In the genomic region with DNA sequence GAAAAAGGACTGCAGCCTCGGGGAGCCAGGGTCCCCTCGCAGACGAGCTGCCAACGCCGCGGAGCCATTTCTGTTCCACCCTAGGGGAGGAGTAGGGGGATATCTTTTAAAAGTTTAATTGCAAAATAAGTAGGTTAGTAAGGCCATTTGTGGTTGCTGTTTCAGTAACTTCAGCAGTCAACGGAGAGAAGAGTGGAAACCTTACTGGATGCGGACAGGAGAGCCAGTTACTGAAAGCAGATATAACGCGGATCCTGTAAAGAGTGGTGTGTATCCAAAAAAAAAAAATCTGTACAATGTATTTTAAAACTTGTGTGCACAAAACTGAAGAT, we compare ENCODE assay signal across 1 cellular context.
TF ChIP-seq lines count a peak whose summit lies in the region.

No MANE protein-coding gene starts in this region.

TF ChIP-seq in GM23338, 12 proteins besides CTCF, POLR2A, EP300 and RAD21 (continued from another document):
- TF ChIP-seq, protein P1, sequence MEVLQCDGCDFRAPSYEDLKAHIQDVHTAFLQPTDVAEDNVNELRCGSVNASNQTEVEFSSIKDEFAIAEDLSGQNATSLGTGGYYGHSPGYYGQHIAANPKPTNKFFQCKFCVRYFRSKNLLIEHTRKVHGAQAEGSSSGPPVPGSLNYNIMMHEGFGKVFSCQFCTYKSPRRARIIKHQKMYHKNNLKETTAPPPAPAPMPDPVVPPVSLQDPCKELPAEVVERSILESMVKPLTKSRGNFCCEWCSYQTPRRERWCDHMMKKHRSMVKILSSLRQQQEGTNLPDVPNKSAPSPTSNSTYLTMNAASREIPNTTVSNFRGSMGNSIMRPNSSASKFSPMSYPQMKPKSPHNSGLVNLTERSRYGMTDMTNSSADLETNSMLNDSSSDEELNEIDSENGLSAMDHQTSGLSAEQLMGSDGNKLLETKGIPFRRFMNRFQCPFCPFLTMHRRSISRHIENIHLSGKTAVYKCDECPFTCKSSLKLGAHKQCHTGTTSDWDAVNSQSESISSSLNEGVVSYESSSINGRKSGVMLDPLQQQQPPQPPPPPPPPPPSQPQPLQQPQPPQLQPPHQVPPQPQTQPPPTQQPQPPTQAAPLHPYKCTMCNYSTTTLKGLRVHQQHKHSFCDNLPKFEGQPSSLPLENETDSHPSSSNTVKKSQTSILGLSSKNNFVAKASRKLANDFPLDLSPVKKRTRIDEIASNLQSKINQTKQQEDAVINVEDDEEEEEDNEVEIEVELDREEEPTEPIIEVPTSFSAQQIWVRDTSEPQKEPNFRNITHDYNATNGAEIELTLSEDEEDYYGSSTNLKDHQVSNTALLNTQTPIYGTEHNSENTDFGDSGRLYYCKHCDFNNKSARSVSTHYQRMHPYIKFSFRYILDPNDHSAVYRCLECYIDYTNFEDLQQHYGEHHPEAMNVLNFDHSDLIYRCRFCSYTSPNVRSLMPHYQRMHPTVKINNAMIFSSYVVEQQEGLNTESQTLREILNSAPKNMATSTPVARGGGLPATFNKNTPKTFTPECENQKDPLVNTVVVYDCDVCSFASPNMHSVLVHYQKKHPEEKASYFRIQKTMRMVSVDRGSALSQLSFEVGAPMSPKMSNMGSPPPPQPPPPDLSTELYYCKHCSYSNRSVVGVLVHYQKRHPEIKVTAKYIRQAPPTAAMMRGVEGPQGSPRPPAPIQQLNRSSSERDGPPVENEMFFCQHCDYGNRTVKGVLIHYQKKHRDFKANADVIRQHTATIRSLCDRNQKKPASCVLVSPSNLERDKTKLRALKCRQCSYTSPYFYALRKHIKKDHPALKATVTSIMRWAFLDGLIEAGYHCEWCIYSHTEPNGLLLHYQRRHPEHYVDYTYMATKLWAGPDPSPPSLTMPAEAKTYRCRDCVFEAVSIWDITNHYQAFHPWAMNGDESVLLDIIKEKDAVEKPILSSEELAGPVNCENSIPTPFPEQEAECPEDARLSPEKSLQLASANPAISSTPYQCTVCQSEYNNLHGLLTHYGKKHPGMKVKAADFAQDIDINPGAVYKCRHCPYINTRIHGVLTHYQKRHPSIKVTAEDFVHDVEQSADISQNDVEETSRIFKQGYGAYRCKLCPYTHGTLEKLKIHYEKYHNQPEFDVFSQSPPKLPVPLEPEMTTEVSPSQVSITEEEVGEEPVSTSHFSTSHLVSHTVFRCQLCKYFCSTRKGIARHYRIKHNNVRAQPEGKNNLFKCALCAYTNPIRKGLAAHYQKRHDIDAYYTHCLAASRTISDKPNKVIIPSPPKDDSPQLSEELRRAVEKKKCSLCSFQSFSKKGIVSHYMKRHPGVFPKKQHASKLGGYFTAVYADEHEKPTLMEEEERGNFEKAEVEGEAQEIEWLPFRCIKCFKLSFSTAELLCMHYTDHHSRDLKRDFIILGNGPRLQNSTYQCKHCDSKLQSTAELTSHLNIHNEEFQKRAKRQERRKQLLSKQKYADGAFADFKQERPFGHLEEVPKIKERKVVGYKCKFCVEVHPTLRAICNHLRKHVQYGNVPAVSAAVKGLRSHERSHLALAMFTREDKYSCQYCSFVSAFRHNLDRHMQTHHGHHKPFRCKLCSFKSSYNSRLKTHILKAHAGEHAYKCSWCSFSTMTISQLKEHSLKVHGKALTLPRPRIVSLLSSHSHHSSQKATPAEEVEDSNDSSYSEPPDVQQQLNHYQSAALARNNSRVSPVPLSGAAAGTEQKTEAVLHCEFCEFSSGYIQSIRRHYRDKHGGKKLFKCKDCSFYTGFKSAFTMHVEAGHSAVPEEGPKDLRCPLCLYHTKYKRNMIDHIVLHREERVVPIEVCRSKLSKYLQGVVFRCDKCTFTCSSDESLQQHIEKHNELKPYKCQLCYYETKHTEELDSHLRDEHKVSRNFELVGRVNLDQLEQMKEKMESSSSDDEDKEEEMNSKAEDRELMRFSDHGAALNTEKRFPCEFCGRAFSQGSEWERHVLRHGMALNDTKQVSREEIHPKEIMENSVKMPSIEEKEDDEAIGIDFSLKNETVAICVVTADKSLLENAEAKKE (CRISPR knock-in tag; IDR thresholded peaks at IDR 0.05), result no peak
- TF ChIP-seq JUNB (IDR thresholded peaks at IDR 0.05; ENCODE audit: unreplicated experiment) (no peak), EZH2 (IDR thresholded peaks at IDR 0.05; ENCODE audit: low read depth, unreplicated experiment) (no peak), ZNF114 (CRISPR knock-in tag; IDR thresholded peaks at IDR 0.05) (no peak), EZH2phosphoT487 (IDR thresholded peaks at IDR 0.05; ENCODE audit: unreplicated experiment) (no peak), CREB1 (CRISPR knock-in tag; IDR thresholded peaks at IDR 0.05; ENCODE audit: low read depth) (no peak), ZNF331 (CRISPR knock-in tag; IDR thresholded peaks at IDR 0.05; ENCODE audit: low read depth) (no peak), POLR2AphosphoS5 (IDR thresholded peaks at IDR 0.05; ENCODE audit: low read depth) (no peak)
- TF ChIP-seq, protein P2, sequence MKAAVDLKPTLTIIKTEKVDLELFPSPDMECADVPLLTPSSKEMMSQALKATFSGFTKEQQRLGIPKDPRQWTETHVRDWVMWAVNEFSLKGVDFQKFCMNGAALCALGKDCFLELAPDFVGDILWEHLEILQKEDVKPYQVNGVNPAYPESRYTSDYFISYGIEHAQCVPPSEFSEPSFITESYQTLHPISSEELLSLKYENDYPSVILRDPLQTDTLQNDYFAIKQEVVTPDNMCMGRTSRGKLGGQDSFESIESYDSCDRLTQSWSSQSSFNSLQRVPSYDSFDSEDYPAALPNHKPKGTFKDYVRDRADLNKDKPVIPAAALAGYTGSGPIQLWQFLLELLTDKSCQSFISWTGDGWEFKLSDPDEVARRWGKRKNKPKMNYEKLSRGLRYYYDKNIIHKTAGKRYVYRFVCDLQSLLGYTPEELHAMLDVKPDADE (IDR thresholded peaks at IDR 0.05), result no peak
TF ChIP-seq in GM23338: peak in this region for 0.
